In genomic region chr17:48621410-48622387, GRCh38 we compare ENCODE assay signal across 20 cellular contexts. TPM values are rescaled to one million over a fixed set of nuclear protein-coding genes. Genes with fewer than 3 reads are reported as not detected.
DNase-seq lines count a peak whose midpoint lies in the region; ATAC-seq, FAIRE-seq and TF ChIP-seq lines count a peak whose summit lies in the region.
"Had no signal": no experiment of that assay in that cellular context is flagged by ENCODE, and none has a peak within 500 bp of the region (broad histone marks: within the 10 kb centered on the region; RNA-seq: fewer than 3 reads in every experiment).

No MANE protein-coding gene starts in this region.

- no peak for FAIRE-seq in HepG2 (lab: Jason Lieb, UNC)

- ATAC-seq in HepG2: no peak
- no peak for ATAC-seq in right lobe of liver
- no peak for ATAC-seq in Right ventricle myocardium inferior
- ATAC-seq in activated CD4-positive, CD25-positive, alpha-beta regulatory T cell treated with anti-CD3 and anti-CD28 coated beads, Interleukin-2, amount 50 U/mL, for 24 hours: no peak

- no peak for TF ChIP-seq RAD21 in HepG2 (CRISPR knock-in tag; IDR thresholded peaks at IDR 0.05)

- TF ChIP-seq EP300 in HepG2 (IDR thresholded peaks at IDR 0.05; ENCODE audit: low read depth in 2 of 2, low read length in 2 of 2) (no peak), HepG2 (CRISPR knock-in tag; IDR thresholded peaks at IDR 0.05; ENCODE audit: borderline replicate concordance) (no peak)

- no peaks in the 10 kb centered on the region for H3K9me3 Mint-ChIP-seq in nephron

- H3K36me3 ChIP-seq in HepG2 (replicated peaks in 1 of 2; ENCODE audit: control insufficient read depth in 1 of 2, insufficient read depth in 2 of 2, low read length in 2 of 2): no peaks in the 10 kb centered on the region
- H3K36me3 ChIP-seq in right lobe of liver: no peaks in the 10 kb centered on the region
- H3K36me3 ChIP-seq: BLaER1 treated with 17β-estradiol and CSF1 and Interleukin-3, amounts not matched to agents 10 nM and 100 nM; SJCRH30 had no signal

- H3K4me3 Mint-ChIP-seq in nephron: peak overlapping the region; percentile 74 to 98 (median 85)

- H3K27ac ChIP-seq in HepG2 (ENCODE audit: extremely low read length, insufficient read depth, low read length) (no peak overlapping the region), right lobe of liver (no peak overlapping the region)
- H3K27ac ChIP-seq: 22Rv1; BLaER1 treated with 17β-estradiol and CSF1 and Interleukin-3, amounts not matched to agents 10 nM and 100 nM; KMS-11; SJCRH30 had no signal

- peaks cover 100% of the 10 kb centered on the region for H3K27me3 Mint-ChIP-seq in nephron (ENCODE audit: low read depth)

- peaks cover 8% of the 10 kb centered on the region; the same call in 1 of the 2 replicates for H4K20me1 ChIP-seq in HepG2 (ENCODE audit: insufficient read depth, low read length)

- POLR2A ChIA-PET in HepG2 (lab: Yijun Ruan, JAX): no interaction called here

- no peak overlapping the region for H2AFZ ChIP-seq in HepG2 (ENCODE audit: low read length)

- 23% methylated on average over 31 of the region's 41 CpGs for WGBS in HepG2 (ENCODE audit: low lambda C conversion rate)
- 17% methylated on average over 15 of the region's 41 CpGs for WGBS in right lobe of liver (ENCODE audit: insufficient coverage, low coverage, low lambda C conversion rate, missing lambda C conversion rate)

- TF ChIP-seq POLR2A in HepG2 (IDR thresholded peaks at IDR 0.05; ENCODE audit: insufficient read depth in 1 of 2, low read depth in 2 of 2, low read length in 2 of 2): no peak
- TF ChIP-seq POLR2A in right lobe of liver (IDR thresholded peaks at IDR 0.05): no peak

- H3K4me1 ChIP-seq in HepG2 (ENCODE audit: insufficient read depth, low read length): no peaks in the 10 kb centered on the region
- peaks cover 0 to 17% (median 2%) of the 10 kb centered on the region in 4 donors for H3K4me1 ChIP-seq in right lobe of liver
- H3K4me1 ChIP-seq: SJCRH30 had no signal

- H3K9me3 ChIP-seq in HepG2 (ENCODE audit: low read length) (no peaks in the 10 kb centered on the region), right lobe of liver (no peaks in the 10 kb centered on the region)
- H3K9me3 ChIP-seq: BLaER1 treated with 17β-estradiol and CSF1 and Interleukin-3, amounts not matched to agents 10 nM and 100 nM; MG63; SJCRH30 had no signal

- no peaks in the 10 kb centered on the region for H3K36me3 Mint-ChIP-seq in nephron (ENCODE audit: low read depth)

- H3K9ac ChIP-seq in HepG2 (ENCODE audit: insufficient read depth, low read depth, low read length): no peak overlapping the region
- H3K9ac ChIP-seq: BLaER1 treated with 17β-estradiol and CSF1 and Interleukin-3, amounts not matched to agents 10 nM and 100 nM; KMS-11 had no signal

- in situ Hi-C loops in HepG2 (cut with HindIII; ENCODE audit: extremely low pct_ligation_motif_present, low pct_unique_long_range_greater_than_20kb): no loop called here

- intact Hi-C loops in HepG2 (cut with micrococcal nuclease; ENCODE audit: unreplicated experiment): no loop called here
- intact Hi-C loops in right lobe of liver (cut with DNase I): no loop called here
- intact Hi-C loops in Right ventricle myocardium inferior (cut with DNase I): no loop called here

- H3K27ac Mint-ChIP-seq in nephron: peak overlapping the region; percentile 68 to 98 (median 73)

- CTCF ChIA-PET in HepG2 (lab: Yijun Ruan, JAX; ENCODE audit: low intra/inter-chr PET ratio, low total read pairs): interaction anchor here (1.1 kb wide), 1 partner anchor 314 kb away, joined by 3 read pairs; no protein-coding TSS in a partner anchor

- H3K4me1 Mint-ChIP-seq in nephron: peaks cover 45% of the 10 kb centered on the region

- no peak overlapping the region for H3K4me3 ChIP-seq in HepG2 (replicated peaks in 1 of 3; ENCODE audit: insufficient read depth in 1 of 3, low read depth in 2 of 3, low read length in 3 of 3)
- no peak overlapping the region for H3K4me3 ChIP-seq in right lobe of liver
- H3K4me3 ChIP-seq in epithelial cell of proximal tubule (ENCODE audit: low read depth, low read length): peak overlapping the region; percentile 21
- H3K4me3 ChIP-seq: BLaER1 treated with 17β-estradiol and CSF1 and Interleukin-3, amounts not matched to agents 10 nM and 100 nM; MG63; SJCRH30 had no signal

- TF ChIP-seq CTCF in HepG2 (CRISPR knock-in tag; IDR thresholded peaks at IDR 0.05): no peak
- TF ChIP-seq CTCF in right lobe of liver (IDR thresholded peaks at IDR 0.05): no peak
- no peak for TF ChIP-seq CTCF in epithelial cell of proximal tubule (conservative IDR thresholded peaks at IDR 0.05; ENCODE audit: low read depth, low read length)
- TF ChIP-seq CTCF in nephron (IDR thresholded peaks at IDR 0.05; ENCODE audit: unreplicated experiment in 3 of 3): no peak

- H3K4me2 ChIP-seq in HepG2 (ENCODE audit: low read depth, low read length): no peak overlapping the region
- H3K4me2 ChIP-seq: BLaER1 treated with 17β-estradiol and CSF1 and Interleukin-3, amounts not matched to agents 10 nM and 100 nM; KMS-11 had no signal

- BruUV-seq in HepG2 (replicated peaks; lab: Mats Ljungman, UMichigan): no TSS peak

- no peaks in the 10 kb centered on the region for H3K79me2 ChIP-seq in HepG2 (ENCODE audit: insufficient read depth, low read length)

- H3K27me3 ChIP-seq in HepG2 (ENCODE audit: control insufficient read depth in 1 of 2, insufficient read depth in 2 of 2, low read length in 2 of 2) (peaks cover 44 to 97% of the 10 kb centered on the region in 2 experiments), right lobe of liver (peaks cover 22 to 72% of the 10 kb centered on the region in 2 donors)

- DNase-seq in HepG2 (ENCODE audit: low spot score): no peak
- DNase-seq in right lobe of liver: no peak
- DNase-seq in epithelial cell of proximal tubule (ENCODE audit: low read depth): no peak
- DNase-seq in DMS53 (lab: John Stamatoyannopoulos, UW): no peak
- DNase-seq in Right ventricle myocardium inferior (ENCODE audit: missing footprints): no peak
- no peak for DNase-seq in AG08396 (ENCODE audit: low spot score)
- DNase-seq: DMS 273 treated with DMSO at 0.1 percent for 48 hours, EL, MG63, NCI-H1105, NCI-H1694 treated with DMSO at 0.1 percent for 48 hours, NCI-H2171, NCI-H510A treated with DMSO at 0.1 percent for 48 hours, RPMI8226, SJCRH30 had no signal

RNA-seq across cellular contexts. Expression of gene HOXB9, which starts 4.5 kb away (rescaled TPM):
- not detected in 2 replicates for total RNA-seq in HepG2 (2016; rRNA removed; fragmentation: Illumina TruSeq; extraction: Trizol)
- not detected in 2 replicates for total RNA-seq in HepG2 (2016; cell fraction: cytosol; rRNA removed; fragmentation: Illumina TruSeq; extraction: Trizol; ENCODE audit: low read depth)
- not detected in 2 replicates for total RNA-seq in HepG2 (2016; cell fraction: insoluble cytoplasmic fraction; rRNA removed; fragmentation: Illumina TruSeq; extraction: Trizol)
- total RNA-seq in HepG2 (2016; cell fraction: membrane; rRNA removed; fragmentation: Illumina TruSeq; extraction: Trizol): not detected in 2 replicates
- total RNA-seq in HepG2 (2016; cell fraction: nucleus; rRNA removed; fragmentation: Illumina TruSeq; extraction: Trizol): not detected in 2 replicates
- not detected in 2 replicates for polyA plus RNA-seq in HepG2 (2011; rRNA removed)
- 0.01 TPM in 1 of 2 replicates, not detected in the other for polyA plus RNA-seq in HepG2 (2011; cell fraction: cytosol; rRNA removed)
- polyA plus RNA-seq in HepG2 (2011; cell fraction: nucleus; rRNA removed): not detected in 2 replicates
- not detected in 2 replicates for polyA plus RNA-seq in HepG2 (2012)
- not detected in 2 replicates for polyA plus RNA-seq in HepG2 (2016; cell fraction: cytosol; fragmentation: Illumina TruSeq; extraction: Trizol; ENCODE audit: low read depth)
- not detected in 2 replicates for polyA plus RNA-seq in HepG2 (2016; cell fraction: insoluble cytoplasmic fraction; fragmentation: Illumina TruSeq; extraction: Trizol; ENCODE audit: low read depth)
- not detected in 2 replicates for polyA plus RNA-seq in HepG2 (2016; cell fraction: membrane; fragmentation: Illumina TruSeq; extraction: Trizol; ENCODE audit: low read depth)
- not detected in 2 replicates for polyA plus RNA-seq in HepG2 (2016; cell fraction: nucleus; fragmentation: Illumina TruSeq; extraction: Trizol; ENCODE audit: insufficient read depth, low read depth)
- 0.06 and 0.49 TPM in 2 replicates for polyA minus RNA-seq in HepG2 (2011; rRNA and poly(A)+ RNA removed; ENCODE audit: low replicate concordance)
- polyA minus RNA-seq in HepG2 (2011; cell fraction: cytosol; rRNA and poly(A)+ RNA removed): not detected in 2 replicates
- not detected in 2 replicates for polyA minus RNA-seq in HepG2 (2011; cell fraction: nucleus; rRNA and poly(A)+ RNA removed)
- total RNA-seq in right lobe of liver: not detected
- 74.5 and 83.8 TPM in 2 replicates for total RNA-seq in epithelial cell of proximal tubule
- not detected for total RNA-seq in Right ventricle myocardium inferior

RNA-seq across cellular contexts. Expression of gene HOXB8, which starts 6.6 kb away (rescaled TPM):
- total RNA-seq in HepG2 (2016; rRNA removed; fragmentation: Illumina TruSeq; extraction: Trizol) (not detected in 2 replicates), right lobe of liver (not detected), epithelial cell of proximal tubule (12.7 and 21.4 TPM in 2 replicates), Right ventricle myocardium inferior (not detected)
- total RNA-seq in HepG2 (2016; cell fraction: cytosol; rRNA removed; fragmentation: Illumina TruSeq; extraction: Trizol; ENCODE audit: low read depth): not detected in 2 replicates
- total RNA-seq in HepG2 (2016; cell fraction: insoluble cytoplasmic fraction; rRNA removed; fragmentation: Illumina TruSeq; extraction: Trizol): not detected in 2 replicates
- not detected in 2 replicates for total RNA-seq in HepG2 (2016; cell fraction: membrane; rRNA removed; fragmentation: Illumina TruSeq; extraction: Trizol)
- total RNA-seq in HepG2 (2016; cell fraction: nucleus; rRNA removed; fragmentation: Illumina TruSeq; extraction: Trizol): not detected in 2 replicates
- not detected in 2 replicates for polyA plus RNA-seq in HepG2 (2011; rRNA removed)
- polyA plus RNA-seq in HepG2 (2011; cell fraction: cytosol; rRNA removed): not detected in 2 replicates
- not detected in 2 replicates for polyA plus RNA-seq in HepG2 (2011; cell fraction: nucleus; rRNA removed)
- not detected in 2 replicates for polyA plus RNA-seq in HepG2 (2012)
- not detected in 2 replicates for polyA plus RNA-seq in HepG2 (2016; cell fraction: cytosol; fragmentation: Illumina TruSeq; extraction: Trizol; ENCODE audit: low read depth)
- not detected in 2 replicates for polyA plus RNA-seq in HepG2 (2016; cell fraction: insoluble cytoplasmic fraction; fragmentation: Illumina TruSeq; extraction: Trizol; ENCODE audit: low read depth)
- not detected in 2 replicates for polyA plus RNA-seq in HepG2 (2016; cell fraction: membrane; fragmentation: Illumina TruSeq; extraction: Trizol; ENCODE audit: low read depth)
- not detected in 2 replicates for polyA plus RNA-seq in HepG2 (2016; cell fraction: nucleus; fragmentation: Illumina TruSeq; extraction: Trizol; ENCODE audit: insufficient read depth, low read depth)
- polyA minus RNA-seq in HepG2 (2011; rRNA and poly(A)+ RNA removed; ENCODE audit: low replicate concordance): 0.19 TPM in 1 of 2 replicates, not detected in the other
- not detected in 2 replicates for polyA minus RNA-seq in HepG2 (2011; cell fraction: cytosol; rRNA and poly(A)+ RNA removed)
- not detected in 2 replicates for polyA minus RNA-seq in HepG2 (2011; cell fraction: nucleus; rRNA and poly(A)+ RNA removed)

RNA-seq across cellular contexts. Expression of gene HOXB7, which starts 10.9 kb away (rescaled TPM):
- total RNA-seq in HepG2 (2016; rRNA removed; fragmentation: Illumina TruSeq; extraction: Trizol) (not detected in 2 replicates), right lobe of liver (under 1 TPM in 4 of 6 experiments, not detected in 2; 0.16 to 0.79 (median 0.30) TPM), epithelial cell of proximal tubule (24.9 and 26.0 TPM in 2 replicates), Right ventricle myocardium inferior (0.41 TPM)
- not detected in 2 replicates for total RNA-seq in HepG2 (2016; cell fraction: cytosol; rRNA removed; fragmentation: Illumina TruSeq; extraction: Trizol; ENCODE audit: low read depth)
- not detected in 2 replicates for total RNA-seq in HepG2 (2016; cell fraction: insoluble cytoplasmic fraction; rRNA removed; fragmentation: Illumina TruSeq; extraction: Trizol)
- total RNA-seq in HepG2 (2016; cell fraction: membrane; rRNA removed; fragmentation: Illumina TruSeq; extraction: Trizol): not detected in 2 replicates
- not detected in 2 replicates for total RNA-seq in HepG2 (2016; cell fraction: nucleus; rRNA removed; fragmentation: Illumina TruSeq; extraction: Trizol)
- 0.04 and 0.08 TPM in 2 replicates for polyA plus RNA-seq in HepG2 (2011; rRNA removed)
- not detected in 2 replicates for polyA plus RNA-seq in HepG2 (2011; cell fraction: cytosol; rRNA removed)
- not detected in 2 replicates for polyA plus RNA-seq in HepG2 (2011; cell fraction: nucleus; rRNA removed)
- not detected in 2 replicates for polyA plus RNA-seq in HepG2 (2012)
- polyA plus RNA-seq in HepG2 (2016; cell fraction: cytosol; fragmentation: Illumina TruSeq; extraction: Trizol; ENCODE audit: low read depth): not detected in 2 replicates
- polyA plus RNA-seq in HepG2 (2016; cell fraction: insoluble cytoplasmic fraction; fragmentation: Illumina TruSeq; extraction: Trizol; ENCODE audit: low read depth): not detected in 2 replicates
- not detected in 2 replicates for polyA plus RNA-seq in HepG2 (2016; cell fraction: membrane; fragmentation: Illumina TruSeq; extraction: Trizol; ENCODE audit: low read depth)
- not detected in 2 replicates for polyA plus RNA-seq in HepG2 (2016; cell fraction: nucleus; fragmentation: Illumina TruSeq; extraction: Trizol; ENCODE audit: insufficient read depth, low read depth)
- polyA minus RNA-seq in HepG2 (2011; rRNA and poly(A)+ RNA removed; ENCODE audit: low replicate concordance): 8.9 TPM in 1 of 2 replicates, not detected in the other
- polyA minus RNA-seq in HepG2 (2011; cell fraction: cytosol; rRNA and poly(A)+ RNA removed): not detected in 2 replicates
- polyA minus RNA-seq in HepG2 (2011; cell fraction: nucleus; rRNA and poly(A)+ RNA removed): not detected in 2 replicates

RNA-seq across cellular contexts. Expression of gene HOXB6, which starts 16.9 kb away (rescaled TPM):
- not detected in 2 replicates for total RNA-seq in HepG2 (2016; rRNA removed; fragmentation: Illumina TruSeq; extraction: Trizol)
- not detected in 2 replicates for total RNA-seq in HepG2 (2016; cell fraction: cytosol; rRNA removed; fragmentation: Illumina TruSeq; extraction: Trizol; ENCODE audit: low read depth)
- total RNA-seq in HepG2 (2016; cell fraction: insoluble cytoplasmic fraction; rRNA removed; fragmentation: Illumina TruSeq; extraction: Trizol): not detected in 2 replicates
- total RNA-seq in HepG2 (2016; cell fraction: membrane; rRNA removed; fragmentation: Illumina TruSeq; extraction: Trizol): not detected in 2 replicates
- not detected in 2 replicates for total RNA-seq in HepG2 (2016; cell fraction: nucleus; rRNA removed; fragmentation: Illumina TruSeq; extraction: Trizol)
- not detected in 2 replicates for polyA plus RNA-seq in HepG2 (2011; rRNA removed)
- polyA plus RNA-seq in HepG2 (2011; cell fraction: cytosol; rRNA removed): not detected in 2 replicates
- polyA plus RNA-seq in HepG2 (2011; cell fraction: nucleus; rRNA removed): not detected in 2 replicates
- polyA plus RNA-seq in HepG2 (2012): not detected in 2 replicates
- not detected in 2 replicates for polyA plus RNA-seq in HepG2 (2016; cell fraction: cytosol; fragmentation: Illumina TruSeq; extraction: Trizol; ENCODE audit: low read depth)
- polyA plus RNA-seq in HepG2 (2016; cell fraction: insoluble cytoplasmic fraction; fragmentation: Illumina TruSeq; extraction: Trizol; ENCODE audit: low read depth): not detected in 2 replicates
- polyA plus RNA-seq in HepG2 (2016; cell fraction: membrane; fragmentation: Illumina TruSeq; extraction: Trizol; ENCODE audit: low read depth): not detected in 2 replicates
- not detected in 2 replicates for polyA plus RNA-seq in HepG2 (2016; cell fraction: nucleus; fragmentation: Illumina TruSeq; extraction: Trizol; ENCODE audit: insufficient read depth, low read depth)
- 3.5 TPM in 1 of 2 replicates, not detected in the other for polyA minus RNA-seq in HepG2 (2011; rRNA and poly(A)+ RNA removed; ENCODE audit: low replicate concordance)
- not detected in 2 replicates for polyA minus RNA-seq in HepG2 (2011; cell fraction: cytosol; rRNA and poly(A)+ RNA removed)
- polyA minus RNA-seq in HepG2 (2011; cell fraction: nucleus; rRNA and poly(A)+ RNA removed): not detected in 2 replicates
- total RNA-seq in right lobe of liver: under 1 TPM; 0.18 to 0.83 (median 0.56) TPM
- total RNA-seq in epithelial cell of proximal tubule: 42.9 and 55.6 TPM in 2 replicates
- 0.57 TPM for total RNA-seq in Right ventricle myocardium inferior

RNA-seq across cellular contexts. Expression of gene HOXB5, which starts 28.1 kb away (rescaled TPM):
- not detected in 2 replicates for total RNA-seq in HepG2 (2016; rRNA removed; fragmentation: Illumina TruSeq; extraction: Trizol)
- total RNA-seq in HepG2 (2016; cell fraction: cytosol; rRNA removed; fragmentation: Illumina TruSeq; extraction: Trizol; ENCODE audit: low read depth): not detected in 2 replicates
- not detected in 2 replicates for total RNA-seq in HepG2 (2016; cell fraction: insoluble cytoplasmic fraction; rRNA removed; fragmentation: Illumina TruSeq; extraction: Trizol)
- not detected in 2 replicates for total RNA-seq in HepG2 (2016; cell fraction: membrane; rRNA removed; fragmentation: Illumina TruSeq; extraction: Trizol)
- total RNA-seq in HepG2 (2016; cell fraction: nucleus; rRNA removed; fragmentation: Illumina TruSeq; extraction: Trizol): not detected in 2 replicates
- not detected in 2 replicates for polyA plus RNA-seq in HepG2 (2011; rRNA removed)
- polyA plus RNA-seq in HepG2 (2011; cell fraction: cytosol; rRNA removed): not detected in 2 replicates
- polyA plus RNA-seq in HepG2 (2011; cell fraction: nucleus; rRNA removed): not detected in 2 replicates
- polyA plus RNA-seq in HepG2 (2012): not detected in 2 replicates
- polyA plus RNA-seq in HepG2 (2016; cell fraction: cytosol; fragmentation: Illumina TruSeq; extraction: Trizol; ENCODE audit: low read depth): not detected in 2 replicates
- not detected in 2 replicates for polyA plus RNA-seq in HepG2 (2016; cell fraction: insoluble cytoplasmic fraction; fragmentation: Illumina TruSeq; extraction: Trizol; ENCODE audit: low read depth)
- not detected in 2 replicates for polyA plus RNA-seq in HepG2 (2016; cell fraction: membrane; fragmentation: Illumina TruSeq; extraction: Trizol; ENCODE audit: low read depth)
- not detected in 2 replicates for polyA plus RNA-seq in HepG2 (2016; cell fraction: nucleus; fragmentation: Illumina TruSeq; extraction: Trizol; ENCODE audit: insufficient read depth, low read depth)
- 0.49 TPM in 1 of 2 replicates, not detected in the other for polyA minus RNA-seq in HepG2 (2011; rRNA and poly(A)+ RNA removed; ENCODE audit: low replicate concordance)
- not detected in 2 replicates for polyA minus RNA-seq in HepG2 (2011; cell fraction: cytosol; rRNA and poly(A)+ RNA removed)
- polyA minus RNA-seq in HepG2 (2011; cell fraction: nucleus; rRNA and poly(A)+ RNA removed): not detected in 2 replicates
- under 1 TPM in 5 of 6 experiments, not detected in 1; 0.11 to 0.29 (median 0.19) TPM for total RNA-seq in right lobe of liver
- 2.8 and 5.5 TPM in 2 replicates for total RNA-seq in epithelial cell of proximal tubule
- not detected for total RNA-seq in Right ventricle myocardium inferior

Comparison
In these comparisons a context has a peak if more than half of its experiments do, and no peak if none do; other contexts are left out.
1. RNA of gene HOXB9, which starts 4.5 kb away (total RNA-seq): 74.5 to 83.8 TPM in epithelial cell of proximal tubule; not detected in Right ventricle myocardium inferior (single experiment), not detected in HepG2 and not detected in right lobe of liver; every median in the first group is over 10 times any median in the second.
2. RNA of gene HOXB8, which starts 6.6 kb away (total RNA-seq): 12.7 to 21.4 TPM in epithelial cell of proximal tubule; not detected in HepG2, not detected in right lobe of liver and not detected in Right ventricle myocardium inferior (single experiment); every median in the first group is over 10 times any median in the second.
3. RNA of gene HOXB7, which starts 10.9 kb away (total RNA-seq): 24.9 to 26.0 TPM in epithelial cell of proximal tubule; 0.41 TPM in Right ventricle myocardium inferior (single experiment), 0.16 to 0.79 TPM in right lobe of liver and not detected in HepG2; every median in the first group is over 10 times any median in the second.